8 cellular contexts compared by ENCODE assay signal in genomic region chr19:46860125-46860845, GRCh38.
DNase-seq lines count a peak whose midpoint lies in the region; ATAC-seq lines count a peak whose summit lies in the region.

No MANE protein-coding gene starts in this region.

- DNase-seq in AG08395 (ENCODE audit: low spot score): peak; percentile 95
- DNase-seq in NCI-H345 (lab: John Stamatoyannopoulos, UW): peak; percentile 98
- peak; percentile 83 to 86 (median 85) for DNase-seq in activated CD4-positive, CD25-positive, alpha-beta regulatory T cell (lab: John Stamatoyannopoulos, UW)
- DNase-seq in central memory CD4-positive, alpha-beta T cell: peak; percentile 93
- peak; percentile 99 for DNase-seq in islet precursor cell
- peak; percentile 91 to 97 (median 97) for DNase-seq in stimulated activated CD4-positive, alpha-beta T cell treated with anti-CD3 and anti-CD28 coated beads, Interleukin-12 subunit alpha, Interleukin-12 subunit beta, amount 100 ng/mL, for 48 hours (ENCODE audit: low read depth in 2 of 3, low spot score in 1 of 3)

- ATAC-seq in GM19025 (IDR thresholded peaks at IDR 0.05; ENCODE audit: low read depth, unreplicated experiment) (peak; percentile 66), HG03280 (IDR thresholded peaks at IDR 0.05; ENCODE audit: unreplicated experiment) (peak; percentile 68)

Comparison
In these comparisons a context has a peak if more than half of its experiments do, and no peak if none do; other contexts are left out.
1. Peak in every context shown above with its lines: DNase-seq and ATAC-seq.